ENCODE assay signal across 25 cellular contexts in the genomic region with DNA sequence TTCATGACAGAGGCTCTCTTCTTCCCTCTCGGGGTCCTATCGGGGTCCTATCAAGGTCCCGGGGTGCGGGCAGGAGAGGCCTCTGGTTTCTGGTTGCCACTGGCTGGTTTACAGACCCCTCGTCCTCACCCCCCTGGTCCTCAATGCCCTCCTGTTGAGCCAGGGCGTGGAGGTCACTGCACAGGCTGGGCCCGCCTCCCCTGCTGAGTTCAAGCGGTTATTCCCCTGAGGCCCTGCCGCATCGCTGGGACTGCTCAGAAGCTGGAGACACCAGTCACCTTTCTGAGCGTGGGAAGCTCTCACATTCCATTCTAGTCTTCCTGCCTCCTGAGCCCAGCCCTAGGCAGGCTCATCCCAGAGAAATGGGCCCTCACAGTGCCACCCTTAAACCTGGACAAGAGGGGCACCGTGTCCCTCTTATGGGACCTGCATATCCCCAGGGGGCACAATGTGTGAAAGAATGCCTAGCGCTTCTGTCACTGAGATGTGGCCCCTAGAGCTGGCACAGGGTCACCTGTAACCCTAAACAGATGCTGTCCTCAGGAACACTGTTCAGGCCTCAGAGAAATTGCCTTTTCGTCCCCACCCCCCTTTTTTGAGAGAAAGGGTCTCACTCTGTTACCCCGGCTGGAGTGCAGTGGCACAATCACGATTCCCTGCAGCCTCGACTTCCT.
DNase-seq lines count a peak whose midpoint lies in the region; ATAC-seq, FAIRE-seq and TF ChIP-seq lines count a peak whose summit lies in the region.
"Had no signal": no experiment of that assay in that cellular context is flagged by ENCODE, and none has a peak within 500 bp of the region (broad histone marks: within the 10 kb centered on the region; RNA-seq: fewer than 3 reads in every experiment).

No MANE protein-coding gene starts in this region.

- FAIRE-seq in urothelium cell line (lab: Jason Lieb, UNC) = peak; percentile 42
- FAIRE-seq: D721Med, GM12891, islet of Langerhans, pancreas had no signal

- H3K36me3 ChIP-seq in HCT116 (ENCODE audit: control insufficient read depth in 1 of 2, insufficient read depth in 2 of 2, low read length in 2 of 2) (no peaks in the 10 kb centered on the region), SU-DHL-6 (ENCODE audit: low read length) (no peaks in the 10 kb centered on the region)
- H3K36me3 ChIP-seq: brain microvascular endothelial cell, pancreas, right atrium auricular region had no signal

- H3K4me2 ChIP-seq in HCT116 (ENCODE audit: low read length) (peak overlapping the region; percentile 11), SU-DHL-6 (ENCODE audit: low read depth, low read length, poor library complexity, severe bottlenecking) (no peak overlapping the region)

- H3K4me3 ChIP-seq in HCT116 (replicated peaks in 1 of 2; ENCODE audit: low read depth in 1 of 2, low read length in 2 of 2) = no peak overlapping the region
- H3K4me3 ChIP-seq in SU-DHL-6 (ENCODE audit: insufficient read depth, low read length, poor library complexity, severe bottlenecking) = no peak overlapping the region
- H3K4me3 ChIP-seq: pancreas, right atrium auricular region had no signal

- CTCF ChIA-PET in HCT116 (lab: Charles Lee) = no interaction called here

- no peak overlapping the region for H3K9ac ChIP-seq in HCT116 (ENCODE audit: low read length)
- H3K9ac ChIP-seq in SU-DHL-6 (ENCODE audit: low read length) = no peak overlapping the region

- POLR2A ChIA-PET in HCT116 (lab: Charles Lee) = no interaction called here

- RAD21 ChIA-PET in HCT116 (lab: Charles Lee; ENCODE audit: low non-redundant PET in 1 of 2, low total read pairs in 2 of 2, uncharacterized antibody in 2 of 2, unreplicated experiment in 2 of 2) = interaction anchor here in 1 of 2 experiments (0.8 kb wide), 1 partner anchor 609 kb away, joined by 3 read pairs; no protein-coding TSS in a partner anchor

- TF ChIP-seq CTCF in HCT116 (IDR thresholded peaks at IDR 0.05 in 2 of 3, conservative IDR thresholded peaks at IDR 0.05 in 1 of 3; ENCODE audit: borderline replicate concordance in 1 of 3, insufficient read depth in 1 of 3, low read depth in 2 of 3, low read length in 2 of 3) (no peak), SU-DHL-6 (IDR thresholded peaks at IDR 0.05; ENCODE audit: insufficient read depth, low read length, poor library complexity, severe bottlenecking) (no peak)

- H3F3A ChIP-seq in SU-DHL-6 (ENCODE audit: insufficient read depth) = no peaks in the 10 kb centered on the region

- H2AFZ ChIP-seq in HCT116 (ENCODE audit: low read depth, low read length, poor library complexity, severe bottlenecking) (no peak overlapping the region), SU-DHL-6 (ENCODE audit: low read depth, low read length, severe bottlenecking) (peak overlapping the region; percentile 13)

- intact Hi-C loops in HCT116 (cut with micrococcal nuclease) = loop anchor here (5.0 to 10.0 kb wide), 3 partner anchors 100 to 930 kb away; partner anchors contain the start of gene SIPA1L1

- H3K27ac ChIP-seq in HCT116 (ENCODE audit: low read depth, low read length) (0 out of 2 replicates have a peak overlapping the region, but pooled peaks have one; percentile 21), SU-DHL-6 (ENCODE audit: low read depth, low read length) (no peak overlapping the region)
- H3K27ac ChIP-seq: brain microvascular endothelial cell, pancreas, right atrium auricular region, VCaP had no signal

- H3K4me1 ChIP-seq in HCT116 (ENCODE audit: control insufficient read depth in 1 of 2, insufficient read depth in 2 of 2, low read length in 2 of 2) = peaks cover 18 to 24% of the 10 kb centered on the region in 2 experiments
- H3K4me1 ChIP-seq: pancreas had no signal

- no peak for TF ChIP-seq RAD21 in HCT116 (IDR thresholded peaks at IDR 0.05; ENCODE audit: low read depth)

- H4K20me1 ChIP-seq in HCT116 (ENCODE audit: insufficient read depth) = no peaks in the 10 kb centered on the region
- H4K20me1 ChIP-seq in SU-DHL-6 (ENCODE audit: low read depth, low read length) = no peaks in the 10 kb centered on the region

- no TSS peak for BruUV-seq in HCT116 (replicated peaks; lab: Mats Ljungman, UMichigan)

- H3K79me2 ChIP-seq in HCT116 (ENCODE audit: insufficient read depth, low read length) (no peaks in the 10 kb centered on the region), SU-DHL-6 (ENCODE audit: insufficient read depth, low read length) (no peaks in the 10 kb centered on the region)

- no peaks in the 10 kb centered on the region for H3K9me2 ChIP-seq in HCT116 (ENCODE audit: insufficient read depth)
- no peaks in the 10 kb centered on the region for H3K9me2 ChIP-seq in SU-DHL-6 (replicated peaks; ENCODE audit: insufficient read depth, low read length)

- H3K27me3 ChIP-seq in HCT116 (ENCODE audit: insufficient read depth, low read length) = no peaks in the 10 kb centered on the region
- H3K27me3 ChIP-seq in SU-DHL-6 (ENCODE audit: low read length) = no peaks in the 10 kb centered on the region
- H3K27me3 ChIP-seq: brain microvascular endothelial cell, pancreas, right atrium auricular region had no signal

- no peak for TF ChIP-seq POLR2A in HCT116 (IDR thresholded peaks at IDR 0.05; ENCODE audit: borderline replicate concordance, extremely low read depth, insufficient read depth, insufficient read length)

- DNase-seq in HCT116 (ENCODE audit: low read depth, low spot score) (peak; percentile 7), left kidney (ENCODE audit: low read depth, low spot score) (peak; percentile 74), urothelium cell line (ENCODE audit: low spot score) (no peak), NCI-H2196 treated with DMSO at 0.1 percent for 48 hours (lab: John Stamatoyannopoulos, UW; ENCODE audit: unreplicated experiment) (no peak), AML-193 (lab: John Stamatoyannopoulos, UW) (no peak)
- DNase-seq: activated CD4-positive, alpha-beta T cell treated with anti-CD3 and anti-CD28 coated beads, Interleukin-2, amount 10 ng/mL, durations not matched to agents 7 days and 5 days; activated naive CD4-positive, alpha-beta T cell treated with anti-CD3 and anti-CD28 coated beads, Interleukin-2, amount 10 ng/mL, durations not matched to agents 7 days and 5 days; amniotic stem cell; brain microvascular endothelial cell; CD4-positive, alpha-beta T cell; hypothalamus; KG1; naive thymus-derived CD8-positive, alpha-beta T cell; NCI-H1436; NCI-H446 treated with DMSO at 0.1 percent for 48 hours; NCI-H82; stimulated activated CD4-positive, alpha-beta T cell treated with anti-CD3 and anti-CD28 coated beads, Interleukin-4, amount 100 ng/mL, for 1 hour had no signal

- 0 out of 2 replicates have a peak, but pooled peaks have one; percentile 35 for ATAC-seq in HCT116
- no peak for ATAC-seq in GM18498 (IDR thresholded peaks at IDR 0.05; ENCODE audit: unreplicated experiment)
- ATAC-seq: naive thymus-derived CD8-positive, alpha-beta T cell; pancreas had no signal

- no peaks in the 10 kb centered on the region for H3K9me3 ChIP-seq in HCT116 (ENCODE audit: control insufficient read depth in 1 of 2, insufficient read depth in 1 of 2, low read depth in 1 of 2, low read length in 2 of 2)
- no peaks in the 10 kb centered on the region for H3K9me3 ChIP-seq in SU-DHL-6 (ENCODE audit: insufficient read depth, low read length)
- H3K9me3 ChIP-seq: pancreas, right atrium auricular region had no signal

TF ChIP-seq in HCT116, 20 proteins besides CTCF, POLR2A, EP300 and RAD21:
- no peak for TF ChIP-seq JUND (IDR thresholded peaks at IDR 0.05)
- no peak for TF ChIP-seq CBX3 (IDR thresholded peaks at IDR 0.05; ENCODE audit: low read depth)
- no peak for TF ChIP-seq TCF7L2 (IDR thresholded peaks at IDR 0.05; ENCODE audit: borderline replicate concordance, extremely low read depth, insufficient read depth, insufficient read length)
- TF ChIP-seq, protein P1, sequence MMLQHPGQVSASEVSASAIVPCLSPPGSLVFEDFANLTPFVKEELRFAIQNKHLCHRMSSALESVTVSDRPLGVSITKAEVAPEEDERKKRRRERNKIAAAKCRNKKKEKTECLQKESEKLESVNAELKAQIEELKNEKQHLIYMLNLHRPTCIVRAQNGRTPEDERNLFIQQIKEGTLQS (IDR thresholded peaks at IDR 0.05) = no peak
- no peak for TF ChIP-seq SRF (IDR thresholded peaks at IDR 0.05; ENCODE audit: low read depth)
- no peak for TF ChIP-seq POLR2AphosphoS5 (IDR thresholded peaks at IDR 0.05; ENCODE audit: low read depth, low read length)

Comparison
In these comparisons a context has a peak if more than half of its experiments do, and no peak if none do; other contexts are left out.
1. DNase-seq: peak in HCT116 (single experiment) and left kidney (single experiment); none in urothelium cell line (single experiment), NCI-H2196 treated with DMSO at 0.1 percent for 48 hours (single experiment) and AML-193 (0 of 2).